8 cellular contexts compared by ENCODE assay signal in the genomic region with DNA sequence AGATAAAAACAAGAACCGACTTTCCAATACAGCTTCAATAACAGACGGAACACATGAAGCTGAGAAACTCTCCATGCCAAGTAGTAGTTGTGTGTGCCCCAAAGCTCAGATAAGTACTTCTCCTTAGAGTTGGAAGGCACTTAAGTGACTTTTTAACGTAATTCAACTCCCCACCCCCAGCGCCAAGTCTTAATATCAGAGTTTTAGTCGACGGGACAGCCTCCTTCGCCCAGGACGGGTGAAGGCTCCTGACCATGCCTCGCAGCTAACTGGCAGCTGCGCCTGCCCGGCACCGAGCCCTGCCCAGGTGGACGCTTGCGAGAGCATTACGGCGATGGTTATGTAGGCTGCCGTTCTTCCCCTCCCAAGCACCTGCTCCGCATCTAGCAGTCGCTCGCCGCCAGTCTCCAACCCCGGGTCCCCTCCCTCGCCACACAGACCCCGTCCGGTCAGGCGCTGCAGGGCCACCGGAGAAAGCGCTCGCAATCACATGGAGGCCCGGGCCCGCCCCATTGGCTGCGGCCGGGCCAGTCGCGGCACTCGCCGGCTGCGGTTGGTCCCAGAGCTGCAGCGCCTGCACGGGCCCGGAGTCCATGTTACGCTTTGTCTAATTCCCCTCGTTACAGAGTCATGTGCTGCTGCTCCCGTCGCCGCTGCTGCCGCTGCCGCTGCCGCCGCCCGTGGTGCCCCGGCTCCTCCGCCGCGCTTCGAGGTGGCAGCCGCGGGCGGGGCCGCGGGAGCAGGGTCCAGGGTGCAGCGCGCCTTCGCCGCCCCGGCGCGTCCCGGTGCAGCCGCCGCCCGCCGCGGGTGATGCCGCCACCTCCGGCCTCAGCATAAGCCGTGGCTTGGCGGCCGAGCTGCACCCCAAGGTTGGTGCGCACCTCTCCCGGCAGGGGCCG. TPM values are rescaled to one million over a fixed set of nuclear protein-coding genes. Genes with fewer than 3 reads are reported as not detected.
DNase-seq lines count a peak whose midpoint lies in the region; ATAC-seq, FAIRE-seq and TF ChIP-seq lines count a peak whose summit lies in the region.

Gene LRRC8D (plus strand): TSS at position 610 of the 899 bp plus-strand sequence. CDS start 112,037 bp downstream, outside the sequence.

- H3K9me3 Mint-ChIP-seq in activated naive CD8-positive, alpha-beta T cell treated with anti-CD3 and anti-CD28 coated beads, Interleukin-2, amount 10 ng/mL, durations not matched to agents 7 days and 5 days, result no peaks in the 10 kb centered on the region

- peaks cover 2% of the 10 kb centered on the region for H3K36me3 Mint-ChIP-seq in activated naive CD8-positive, alpha-beta T cell treated with anti-CD3 and anti-CD28 coated beads, Interleukin-2, amount 10 ng/mL, durations not matched to agents 7 days and 5 days

- H3K4me3 ChIP-seq in GM12864 (ENCODE audit: low read depth, low read length), result peak within 1 kb of the TSS; percentile 69
- peak within 1 kb of the TSS; percentile 95 for H3K4me3 ChIP-seq in NB4 (ENCODE audit: low read depth, low read length)
- peak within 1 kb of the TSS; percentile 83 for H3K4me3 ChIP-seq in SU-DHL-6 (ENCODE audit: insufficient read depth, low read length, poor library complexity, severe bottlenecking)
- peak within 1 kb of the TSS; percentile 61 to 86 (median 75) for H3K4me3 ChIP-seq in pancreas
- peak within 1 kb of the TSS; percentile 48 to 97 (median 84) for H3K4me3 ChIP-seq in transverse colon

- peak within 1 kb of the TSS; percentile 87 for H3K4me3 Mint-ChIP-seq in activated naive CD8-positive, alpha-beta T cell treated with anti-CD3 and anti-CD28 coated beads, Interleukin-2, amount 10 ng/mL, durations not matched to agents 7 days and 5 days

- H4K20me1 ChIP-seq in SU-DHL-6 (ENCODE audit: low read depth, low read length), result no peaks in the 10 kb centered on the region

- TF ChIP-seq CTCF in GM12864 (IDR thresholded peaks at IDR 0.05; ENCODE audit: low read depth, low read length, missing control alignments), result no peak
- TF ChIP-seq CTCF in NB4 (IDR thresholded peaks at IDR 0.05; ENCODE audit: low read depth, low read length), result no peak
- no peak for TF ChIP-seq CTCF in SU-DHL-6 (IDR thresholded peaks at IDR 0.05; ENCODE audit: insufficient read depth, low read length, poor library complexity, severe bottlenecking)
- TF ChIP-seq CTCF in pancreas (IDR thresholded peaks at IDR 0.05), result no peak
- TF ChIP-seq CTCF in transverse colon (IDR thresholded peaks at IDR 0.05), result peak in 2 of 5 experiments; percentile 19 to 22

- FAIRE-seq in pancreas (lab: Jason Lieb, UNC), result no peak

- H3K36me3 ChIP-seq in SU-DHL-6 (ENCODE audit: low read length) (no peaks in the 10 kb centered on the region), pancreas (no peaks in the 10 kb centered on the region), transverse colon (no peaks in the 10 kb centered on the region)

- H3K9me3 ChIP-seq in SU-DHL-6 (ENCODE audit: insufficient read depth, low read length) (no peaks in the 10 kb centered on the region), pancreas (no peaks in the 10 kb centered on the region), transverse colon (no peaks in the 10 kb centered on the region)

- H3K27ac Mint-ChIP-seq in activated naive CD8-positive, alpha-beta T cell treated with anti-CD3 and anti-CD28 coated beads, Interleukin-2, amount 10 ng/mL, durations not matched to agents 7 days and 5 days, result peak within 1 kb of the TSS; percentile 84

- no peaks in the 10 kb centered on the region for H3F3A ChIP-seq in SU-DHL-6 (ENCODE audit: insufficient read depth)

- H3K9me2 ChIP-seq in SU-DHL-6 (replicated peaks; ENCODE audit: insufficient read depth, low read length), result no peaks in the 10 kb centered on the region

- ATAC-seq in HG02571 (IDR thresholded peaks at IDR 0.05; ENCODE audit: unreplicated experiment) (peak; percentile 76), Right ventricle myocardium inferior (peak; percentile 95), pancreas (peak; percentile 91 to 96 (median 94))
- ATAC-seq in activated naive CD8-positive, alpha-beta T cell treated with anti-CD3 and anti-CD28 coated beads, Interleukin-2, amount 10 ng/mL, durations not matched to agents 7 days and 5 days (ENCODE audit: low read depth), result peak; percentile 68

- H3K27me3 ChIP-seq in SU-DHL-6 (ENCODE audit: low read length) (no peaks in the 10 kb centered on the region), pancreas (no peaks in the 10 kb centered on the region), transverse colon (no peaks in the 10 kb centered on the region)

- H3K4me2 ChIP-seq in SU-DHL-6 (ENCODE audit: low read depth, low read length, poor library complexity, severe bottlenecking), result peak within 1 kb of the TSS; percentile 77

- peaks cover 2% of the 10 kb centered on the region for H3K27me3 Mint-ChIP-seq in activated naive CD8-positive, alpha-beta T cell treated with anti-CD3 and anti-CD28 coated beads, Interleukin-2, amount 10 ng/mL, durations not matched to agents 7 days and 5 days

- POLR2A ChIA-PET in activated naive CD8-positive, alpha-beta T cell treated with anti-CD3 and anti-CD28 coated beads, Interleukin-2, amount 10 ng/mL, durations not matched to agents 7 days and 5 days (lab: Charles Lee), result interaction anchor here (0.6 to 2.6 kb wide), 7 partner anchors 10 to 296 kb away, joined by 3 to 23 read pairs (median 3); partner anchors contain the start of genes LRRC8B and ZNF326

- peak within 1 kb of the TSS; percentile 76 for H3K9ac ChIP-seq in SU-DHL-6 (ENCODE audit: low read length)

- H2AFZ ChIP-seq in SU-DHL-6 (ENCODE audit: low read depth, low read length, severe bottlenecking), result peak within 1 kb of the TSS; percentile 61

- H3K4me1 Mint-ChIP-seq in activated naive CD8-positive, alpha-beta T cell treated with anti-CD3 and anti-CD28 coated beads, Interleukin-2, amount 10 ng/mL, durations not matched to agents 7 days and 5 days, result peaks cover 31% of the 10 kb centered on the region

- WGBS in pancreas, 2 donors, result 0% methylated on average over 53 to 82 of the region's 82 CpGs
- 1 to 5% methylated on average over 9 to 43 of the region's 82 CpGs for WGBS in transverse colon (ENCODE audit: low coverage in 1 of 2), 2 donors

- intact Hi-C loops in Right ventricle myocardium inferior (cut with DNase I), result loop anchor here (5.0 kb wide), 1 partner anchor 167 kb away; no protein-coding TSS in a partner anchor
- intact Hi-C loops in pancreas (cut with DNase I), result no loop called here
- intact Hi-C loops in transverse colon (cut with DNase I; ENCODE audit: low total_unique reads), result no loop called here

- TF ChIP-seq POLR2A in NB4 (IDR thresholded peaks at IDR 0.05; ENCODE audit: extremely low read depth, insufficient read length) (peak; percentile 77), transverse colon (IDR thresholded peaks at IDR 0.05) (peak; percentile 68)

- H3K79me2 ChIP-seq in SU-DHL-6 (ENCODE audit: insufficient read depth, low read length), result peaks cover 20% of the 10 kb centered on the region

- peaks cover 8 to 15% (median 13%) of the 10 kb centered on the region in 3 donors for H3K4me1 ChIP-seq in pancreas
- peaks cover 0 to 29% (median 16%) of the 10 kb centered on the region in 4 donors for H3K4me1 ChIP-seq in transverse colon

- in situ Hi-C loops in transverse colon (cut with MboI; ENCODE audit: low pct_ligation_motif_present in 1 of 4, low pct_unique_long_range_greater_than_20kb in 1 of 4, low sequenced_read_pairs in 3 of 4), result no loop called here

- no peak for TF ChIP-seq EP300 in transverse colon (IDR thresholded peaks at IDR 0.05; ENCODE audit: low read depth)

- H3K27ac ChIP-seq in SU-DHL-6 (ENCODE audit: low read depth, low read length) (peak within 1 kb of the TSS; percentile 84), pancreas (peak within 1 kb of the TSS; percentile 75 to 88 (median 88)), transverse colon (peak within 1 kb of the TSS; percentile 91 to 96 (median 93))

- peak; percentile 19 for DNase-seq in GM12864 (ENCODE audit: low read depth)
- peak; percentile 94 for DNase-seq in NB4 (ENCODE audit: low read depth)
- DNase-seq in activated naive CD8-positive, alpha-beta T cell treated with anti-CD3 and anti-CD28 coated beads, Interleukin-2, amount 10 ng/mL, durations not matched to agents 7 days and 5 days, result peak; percentile 79
- DNase-seq in Right ventricle myocardium inferior (ENCODE audit: missing footprints), result peak; percentile 92
- peak; percentile 86 to 93 (median 88) for DNase-seq in pancreas
- DNase-seq in transverse colon, result peak; percentile 89

RNA-seq across cellular contexts. Expression of gene LRRC8D, which starts in this region (rescaled TPM):
- 10 to 100 TPM; 25.1 to 26.0 TPM for total RNA-seq in activated naive CD8-positive, alpha-beta T cell treated with anti-CD3 and anti-CD28 coated beads, Interleukin-2, amount 10 ng/mL, durations not matched to agents 7 days and 5 days
- total RNA-seq in Right ventricle myocardium inferior, result 6.2 TPM
- 10 to 100 TPM in 4 of 6 donors, 1 to 10 TPM in 2; 8.0 to 27.1 (median 12.0) TPM for total RNA-seq in pancreas
- 1 to 10 TPM; 3.8 to 7.9 TPM for polyA plus RNA-seq in pancreas
- 10 to 100 TPM in 3 of 4 donors, 1 to 10 TPM in 1; 8.2 to 81.5 (median 52.4) TPM for total RNA-seq in transverse colon

Comparison
In these comparisons a context has a peak if more than half of its experiments do, and no peak if none do; other contexts are left out.
1. Peak in every context shown above with its lines: DNase-seq, ATAC-seq, H3K4me3 ChIP-seq and H3K27ac ChIP-seq.
2. DNase-seq: peak in every context shown above with its lines; median percentile 94 in NB4; 92 in Right ventricle myocardium inferior; 89 in transverse colon; 88 in pancreas; 79 in activated naive CD8-positive, alpha-beta T cell treated with anti-CD3 and anti-CD28 coated beads, Interleukin-2, amount 10 ng/mL, durations not matched to agents 7 days and 5 days; 19 in GM12864.